13 cellular contexts compared by ENCODE assay signal in the genomic region with DNA sequence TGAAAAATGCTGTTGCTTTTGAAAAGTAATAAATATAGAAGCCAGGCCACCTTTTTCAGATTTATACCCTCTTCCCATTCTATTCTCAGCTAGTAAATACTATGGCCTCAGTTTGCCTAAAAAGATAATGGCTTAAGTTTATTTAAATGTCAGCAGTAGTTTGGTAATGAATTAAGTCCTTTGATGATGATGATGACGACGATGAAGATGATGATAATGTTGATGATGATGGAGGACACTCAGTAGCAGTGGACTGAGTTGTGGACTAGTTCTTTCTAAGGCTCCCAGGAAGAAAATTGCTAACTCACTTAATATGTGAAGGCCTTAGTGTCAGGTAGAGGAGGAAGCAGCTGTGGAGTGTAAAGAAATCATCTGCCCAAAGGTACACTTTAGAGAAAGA. TPM values are rescaled to one million over a fixed set of nuclear protein-coding genes. Genes with fewer than 3 reads are reported as not detected.
A peak's percentile ranks its signal among the peaks of the same experiment; 100 is the strongest.
DNase-seq lines count a peak whose midpoint lies in the region; ATAC-seq and TF ChIP-seq lines count a peak whose summit lies in the region.
"Had no signal": no experiment of that assay in that cellular context is flagged by ENCODE, and none has a peak within 500 bp of the region (broad histone marks: within the 10 kb centered on the region; RNA-seq: fewer than 3 reads in every experiment).

No MANE protein-coding gene starts in this region.

- no peak overlapping the region for H3K4me3 ChIP-seq in left ventricle myocardium inferior
- H3K4me3 ChIP-seq: GM23338 had no signal

- H3K27ac Mint-ChIP-seq in activated naive CD4-positive, alpha-beta T cell treated with anti-CD3 and anti-CD28 coated beads, Interleukin-2, amount 50 U/mL, for 72 hours: peak overlapping the region; percentile 88 to 95
- H3K27ac Mint-ChIP-seq in natural killer cell: peak overlapping the region; percentile 90 to 93
- H3K27ac Mint-ChIP-seq: GM23338 had no signal

- no peaks in the 10 kb centered on the region for H3K27me3 Mint-ChIP-seq in natural killer cell (ENCODE audit: low read depth in 2 of 2)

- H3K27ac ChIP-seq in left ventricle myocardium inferior (replicated peaks): peak overlapping the region; percentile 81
- H3K27ac ChIP-seq: brain microvascular endothelial cell, HL-60, RWPE1 had no signal

- peaks cover 0 to 40% of the 10 kb centered on the region in 2 donors for H3K36me3 Mint-ChIP-seq in activated naive CD4-positive, alpha-beta T cell treated with anti-CD3 and anti-CD28 coated beads, Interleukin-2, amount 50 U/mL, for 72 hours
- no peaks in the 10 kb centered on the region for H3K36me3 Mint-ChIP-seq in natural killer cell

- peaks cover 99% of the 10 kb centered on the region for H3K4me1 ChIP-seq in left ventricle myocardium inferior

- intact Hi-C loops in left ventricle myocardium inferior (cut with micrococcal nuclease) (no loop called here), Right ventricle myocardium inferior (cut with DNase I) (no loop called here), natural killer cell (cut with micrococcal nuclease) (no loop called here)

- ATAC-seq in Right ventricle myocardium inferior: no peak
- ATAC-seq in activated naive CD4-positive, alpha-beta T cell treated with anti-CD3 and anti-CD28 coated beads, Interleukin-2, amount 50 U/mL, for 72 hours: no peak
- no peak for ATAC-seq in natural killer cell
- ATAC-seq: GM23338 had no signal

- peaks cover 97 to 99% of the 10 kb centered on the region in 2 donors for H3K4me1 Mint-ChIP-seq in natural killer cell

- H3K9me3 ChIP-seq in left ventricle myocardium inferior (replicated peaks): no peaks in the 10 kb centered on the region

- H3K9me3 Mint-ChIP-seq in activated naive CD4-positive, alpha-beta T cell treated with anti-CD3 and anti-CD28 coated beads, Interleukin-2, amount 50 U/mL, for 72 hours: no peaks in the 10 kb centered on the region
- H3K9me3 Mint-ChIP-seq in natural killer cell: no peaks in the 10 kb centered on the region
- H3K9me3 Mint-ChIP-seq: GM23338 had no signal

- no peak for TF ChIP-seq CTCF in left ventricle myocardium inferior (IDR thresholded peaks at IDR 0.05; ENCODE audit: borderline replicate concordance)
- no peak for TF ChIP-seq CTCF in natural killer cell (IDR thresholded peaks at IDR 0.05)

- H3K4me3 Mint-ChIP-seq in natural killer cell: peak overlapping the region; percentile 18
- H3K4me3 Mint-ChIP-seq: GM23338 had no signal

- DNase-seq in left ventricle myocardium inferior (no peak), Right ventricle myocardium inferior (ENCODE audit: missing footprints) (no peak), natural killer cell (no peak), COLO829 (ENCODE audit: low spot score) (no peak), NOMO-1 treated with dmso at 0.1 percent for 144 hours (lab: John Stamatoyannopoulos, UW; ENCODE audit: unreplicated experiment) (no peak), NCI-H748 (lab: John Stamatoyannopoulos, UW; ENCODE audit: unreplicated experiment) (no peak), islet precursor cell (no peak)
- DNase-seq in activated naive CD4-positive, alpha-beta T cell treated with anti-CD3 and anti-CD28 coated beads, Interleukin-2, amount 50 U/mL, for 72 hours (ENCODE audit: low spot score in 2 of 2): no peak
- DNase-seq: brain microvascular endothelial cell, MV-4-11 had no signal

- H3K27me3 ChIP-seq in left ventricle myocardium inferior (ENCODE audit: low read depth): no peaks in the 10 kb centered on the region
- H3K27me3 ChIP-seq: brain microvascular endothelial cell had no signal

- H3K36me3 ChIP-seq in left ventricle myocardium inferior: no peaks in the 10 kb centered on the region
- H3K36me3 ChIP-seq: brain microvascular endothelial cell had no signal

RNA-seq across cellular contexts. Expression of a gene that starts 23.5 kb away (rescaled TPM):
- total RNA-seq in left ventricle myocardium inferior (23.9 TPM), Right ventricle myocardium inferior (22.4 TPM), natural killer cell (100 to 1,000 TPM; 119 to 144 (median 140) TPM)
- 10 to 100 TPM; 54.1 to 98.6 TPM for total RNA-seq in activated naive CD4-positive, alpha-beta T cell treated with anti-CD3 and anti-CD28 coated beads, Interleukin-2, amount 50 U/mL, for 72 hours
